25 cellular contexts compared by ENCODE assay signal in genomic region chr6:111494951-111495350, GRCh38.
"Had no signal": no experiment of that assay in that cellular context is flagged by ENCODE, and none has a peak within 500 bp of the region (broad histone marks: within the 10 kb centered on the region; RNA-seq: fewer than 3 reads in every experiment).

No MANE protein-coding gene starts in this region.

- H3K27me3 ChIP-seq: esophagus squamous epithelium, gastroesophageal sphincter, spleen, testis, tibial nerve, upper lobe of right lung had no signal

- H3K27me3 Mint-ChIP-seq: naive thymus-derived CD4-positive, alpha-beta T cell; stimulated activated memory B cell treated with anti-CD40 and anti-IgM and Interleukin-4, amounts not matched to agents 10 μg/mL and 1 μg/mL and 100 μg/mL, for 72 hours; stimulated activated naive CD8-positive, alpha-beta T cell treated with anti-CD3 and anti-CD28 coated beads, Interleukin-15, amount 100 ng/mL, for 72 hours had no signal

- H3K27ac ChIP-seq: esophagus squamous epithelium, psoas muscle, spleen, testis, tibial nerve, upper lobe of right lung had no signal

- DNase-seq: cortex of kidney; effector memory CD4-positive, alpha-beta T cell; esophagus squamous epithelium; foreskin fibroblast; glutamatergic neuron; immature natural killer cell; left cardiac atrium; left ventricle myocardium superior; mesendoderm; naive thymus-derived CD4-positive, alpha-beta T cell; nephron progenitor cell; psoas muscle; spleen; stimulated activated CD4-positive, alpha-beta T cell treated with anti-CD3 and anti-CD28 coated beads, Interleukin-15, amount 100 ng/mL, for 24 hours; stimulated activated CD4-positive, alpha-beta T cell treated with anti-CD3 and anti-CD28 coated beads, Interleukin-1b, Interleukin-23, amount 100 ng/mL, for 48 hours; stimulated activated CD4-positive, alpha-beta T cell treated with anti-CD3 and anti-CD28 coated beads, Interleukin-4, amount 100 ng/mL, for 24 hours; stimulated activated naive CD8-positive, alpha-beta T cell treated with anti-CD3 and anti-CD28 coated beads, Interleukin-15, amount 100 ng/mL, for 72 hours; testis; upper lobe of right lung had no signal

- H3K27ac Mint-ChIP-seq: immature natural killer cell; naive thymus-derived CD4-positive, alpha-beta T cell; nephron progenitor cell; stimulated activated memory B cell treated with anti-CD40 and anti-IgM and Interleukin-4, amounts not matched to agents 10 μg/mL and 1 μg/mL and 100 μg/mL, for 72 hours; stimulated activated naive CD8-positive, alpha-beta T cell treated with anti-CD3 and anti-CD28 coated beads, Interleukin-15, amount 100 ng/mL, for 72 hours had no signal

- H3K4me3 ChIP-seq: esophagus squamous epithelium, gastroesophageal sphincter, lung, psoas muscle, spleen, testis, tibial nerve, upper lobe of right lung had no signal

- H3K36me3 ChIP-seq: esophagus squamous epithelium, gastroesophageal sphincter, tibial nerve had no signal

- H3K9me3 ChIP-seq: esophagus squamous epithelium, gastroesophageal sphincter, psoas muscle, spleen, testis, tibial nerve, upper lobe of right lung had no signal

- H3K4me3 Mint-ChIP-seq: immature natural killer cell; nephron progenitor cell; stimulated activated memory B cell treated with anti-CD40 and anti-IgM and Interleukin-4, amounts not matched to agents 10 μg/mL and 1 μg/mL and 100 μg/mL, for 72 hours; stimulated activated naive CD8-positive, alpha-beta T cell treated with anti-CD3 and anti-CD28 coated beads, Interleukin-15, amount 100 ng/mL, for 72 hours had no signal

- H3K9me3 Mint-ChIP-seq: immature natural killer cell; naive thymus-derived CD4-positive, alpha-beta T cell; nephron progenitor cell; stimulated activated memory B cell treated with anti-CD40 and anti-IgM and Interleukin-4, amounts not matched to agents 10 μg/mL and 1 μg/mL and 100 μg/mL, for 72 hours; stimulated activated naive CD8-positive, alpha-beta T cell treated with anti-CD3 and anti-CD28 coated beads, Interleukin-15, amount 100 ng/mL, for 72 hours had no signal

- ATAC-seq: gastroesophageal sphincter; left cardiac atrium; left ventricle myocardium superior; naive thymus-derived CD4-positive, alpha-beta T cell; psoas muscle; sciatic nerve; stimulated activated memory B cell treated with anti-CD40 and anti-IgM and Interleukin-4, amounts not matched to agents 10 μg/mL and 1 μg/mL and 100 μg/mL, for 72 hours; stimulated activated naive CD8-positive, alpha-beta T cell treated with anti-CD3 and anti-CD28 coated beads, Interleukin-15, amount 100 ng/mL, for 72 hours; upper lobe of right lung had no signal

- FAIRE-seq: keratinocyte had no signal

- H3K4me1 ChIP-seq: psoas muscle, upper lobe of right lung had no signal
